1 cellular context compared by ENCODE assay signal in genomic region chr3:56356820-56357219, GRCh38.
TF ChIP-seq lines count a peak whose summit lies in the region.

No MANE protein-coding gene starts in this region.

TF ChIP-seq in WTC11, 78 proteins besides CTCF, POLR2A, EP300 and RAD21 (continued from another document):
- TF ChIP-seq ZNF281 (CRISPR knock-in tag; IDR thresholded peaks at IDR 0.05) (no peak), KAT7 (CRISPR knock-in tag; IDR thresholded peaks at IDR 0.05; ENCODE audit: borderline replicate concordance) (no peak), ZNF317 (CRISPR knock-in tag; IDR thresholded peaks at IDR 0.05; ENCODE audit: borderline replicate concordance, low read depth) (no peak), ZNF138 (CRISPR knock-in tag; conservative IDR thresholded peaks at IDR 0.05) (no peak), MYBL2 (CRISPR knock-in tag; IDR thresholded peaks at IDR 0.05) (no peak), FOXJ3 (CRISPR knock-in tag; IDR thresholded peaks at IDR 0.05; ENCODE audit: borderline replicate concordance) (no peak), ESRRA (CRISPR knock-in tag; IDR thresholded peaks at IDR 0.05; ENCODE audit: borderline replicate concordance) (no peak), ATF1 (CRISPR knock-in tag; IDR thresholded peaks at IDR 0.05) (no peak)
- TF ChIP-seq, protein P1, sequence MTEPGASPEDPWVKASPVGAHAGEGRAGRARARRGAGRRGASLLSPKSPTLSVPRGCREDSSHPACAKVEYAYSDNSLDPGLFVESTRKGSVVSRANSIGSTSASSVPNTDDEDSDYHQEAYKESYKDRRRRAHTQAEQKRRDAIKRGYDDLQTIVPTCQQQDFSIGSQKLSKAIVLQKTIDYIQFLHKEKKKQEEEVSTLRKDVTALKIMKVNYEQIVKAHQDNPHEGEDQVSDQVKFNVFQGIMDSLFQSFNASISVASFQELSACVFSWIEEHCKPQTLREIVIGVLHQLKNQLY (CRISPR knock-in tag; IDR thresholded peaks at IDR 0.05): no peak
